In genomic region chr13:99124695-99125334, GRCh38 we compare ENCODE assay signal across 8 cellular contexts.
A peak's percentile ranks its signal among the peaks of the same experiment; 100 is the strongest.
DNase-seq lines count a peak whose midpoint lies in the region; ATAC-seq, FAIRE-seq and TF ChIP-seq lines count a peak whose summit lies in the region.

No MANE protein-coding gene starts in this region.

- no peaks in the 10 kb centered on the region for H3K27me3 Mint-ChIP-seq in activated naive CD4-positive, alpha-beta T cell treated with anti-CD3 and anti-CD28 coated beads, Interleukin-2, amount 50 U/mL, for 24 hours

- 55 to 72% (median 66%) methylated on average over 11 of the region's 11 CpGs for WGBS in stomach, 5 donors

- POLR2A ChIA-PET in endothelial cell of umbilical vein (lab: Charles Lee): interaction anchor here (0.6 to 0.7 kb wide), 2 partner anchors 13 to 20 kb away, joined by 5 to 7 read pairs; no protein-coding TSS in a partner anchor

- H3K36me3 ChIP-seq in endothelial cell of umbilical vein (ENCODE audit: control insufficient read depth in 2 of 2, extremely low read depth in 1 of 2, insufficient read depth in 2 of 2, low read length in 2 of 2) (no peaks in the 10 kb centered on the region), stomach (no peaks in the 10 kb centered on the region), gastrocnemius medialis (no peaks in the 10 kb centered on the region)

- peak; percentile 96 for FAIRE-seq in endothelial cell of umbilical vein (lab: Jason Lieb, UNC)
- no peak for FAIRE-seq in urothelium cell line (lab: Jason Lieb, UNC)

- H3K4me2 ChIP-seq in endothelial cell of umbilical vein (ENCODE audit: insufficient read depth, low read length): peak overlapping the region; percentile 86

- no peaks in the 10 kb centered on the region for H3K9me3 Mint-ChIP-seq in activated naive CD4-positive, alpha-beta T cell treated with anti-CD3 and anti-CD28 coated beads, Interleukin-2, amount 50 U/mL, for 24 hours

- peak overlapping the region; percentile 68 for H3K9ac ChIP-seq in endothelial cell of umbilical vein (replicated peaks; ENCODE audit: extremely low read depth, insufficient read depth, low read length)

- ATAC-seq in HG02870 (IDR thresholded peaks at IDR 0.05; ENCODE audit: unreplicated experiment) (peak; percentile 83), gastrocnemius medialis (no peak)

- H3K4me1 ChIP-seq in endothelial cell of umbilical vein (ENCODE audit: control insufficient read depth, extremely low read depth, insufficient read depth, low read length) (peaks cover 10% of the 10 kb centered on the region), stomach (peaks cover 0 to 4% (median 0%) of the 10 kb centered on the region in 4 donors), gastrocnemius medialis (no peaks in the 10 kb centered on the region)

- no peaks in the 10 kb centered on the region for H3K79me2 ChIP-seq in endothelial cell of umbilical vein (ENCODE audit: control insufficient read depth, insufficient read depth, low read length)

- no peaks in the 10 kb centered on the region for H3K36me3 Mint-ChIP-seq in activated naive CD4-positive, alpha-beta T cell treated with anti-CD3 and anti-CD28 coated beads, Interleukin-2, amount 50 U/mL, for 24 hours

- no peaks in the 10 kb centered on the region for H3K9me3 ChIP-seq in endothelial cell of umbilical vein (replicated peaks; ENCODE audit: control insufficient read depth, insufficient read depth, low read length)
- no peaks in the 10 kb centered on the region for H3K9me3 ChIP-seq in stomach
- H3K9me3 ChIP-seq in gastrocnemius medialis: no peaks in the 10 kb centered on the region

- H3K4me3 Mint-ChIP-seq in activated naive CD4-positive, alpha-beta T cell treated with anti-CD3 and anti-CD28 coated beads, Interleukin-2, amount 50 U/mL, for 24 hours: peak overlapping the region; percentile 26

- TF ChIP-seq CTCF in endothelial cell of umbilical vein (IDR thresholded peaks at IDR 0.05; ENCODE audit: extremely low read depth in 1 of 2, insufficient read depth in 1 of 2, low read depth in 1 of 2, low read length in 2 of 2) (no peak), stomach (IDR thresholded peaks at IDR 0.05) (no peak), gastrocnemius medialis (IDR thresholded peaks at IDR 0.05 in 4 of 5, conservative IDR thresholded peaks at IDR 0.05 in 1 of 5) (no peak)

- peak overlapping the region; percentile 55 for H3K27ac Mint-ChIP-seq in activated naive CD4-positive, alpha-beta T cell treated with anti-CD3 and anti-CD28 coated beads, Interleukin-2, amount 50 U/mL, for 24 hours

- no peaks in the 10 kb centered on the region for H4K20me1 ChIP-seq in endothelial cell of umbilical vein (replicated peaks; ENCODE audit: control insufficient read depth, extremely low read depth, insufficient read depth, low read length)

- TF ChIP-seq POLR2A in endothelial cell of umbilical vein (IDR thresholded peaks at IDR 0.05; ENCODE audit: low read depth, low read length) (no peak), stomach (IDR thresholded peaks at IDR 0.05) (no peak), gastrocnemius medialis (IDR thresholded peaks at IDR 0.05) (no peak)

- in situ Hi-C loops in gastrocnemius medialis (cut with MboI; ENCODE audit: low sequenced_read_pairs in 4 of 4): no loop called here

- H3K4me3 ChIP-seq in endothelial cell of umbilical vein (replicated peaks in 1 of 3; ENCODE audit: insufficient read depth in 1 of 3, low read depth in 1 of 3, low read length in 3 of 3) (peak overlapping the region in 1 of 3 experiments; percentile 14), stomach (no peak overlapping the region), gastrocnemius medialis (no peak overlapping the region)

- H3K4me1 Mint-ChIP-seq in activated naive CD4-positive, alpha-beta T cell treated with anti-CD3 and anti-CD28 coated beads, Interleukin-2, amount 50 U/mL, for 24 hours: peaks cover 31% of the 10 kb centered on the region

- intact Hi-C loops in endothelial cell of umbilical vein (cut with micrococcal nuclease) (loop anchor here (2.0 kb wide), 1 partner anchor 38 kb away; no protein-coding TSS in a partner anchor), stomach (cut with DNase I; ENCODE audit: low total_unique reads) (no loop called here), gastrocnemius medialis (cut with DNase I; ENCODE audit: low total_unique reads) (no loop called here)

- no TSS peak for BruUV-seq in endothelial cell of umbilical vein (replicated peaks; lab: Mats Ljungman, UMichigan)

- CTCF ChIA-PET in endothelial cell of umbilical vein (lab: Charles Lee): interaction anchor here (0.7 to 1.1 kb wide), 3 partner anchors 9 to 75 kb away, joined by 3 to 4 read pairs (median 3); no protein-coding TSS in a partner anchor

- dilution Hi-C loops in endothelial cell of umbilical vein (cut with MboI; ENCODE audit: extremely low pct_ligation_motif_present, low sequenced_read_pairs): no loop called here

- H3K27me3 ChIP-seq in endothelial cell of umbilical vein (ENCODE audit: control insufficient read depth in 2 of 2, insufficient read depth in 2 of 2, low read length in 2 of 2) (peaks cover 2 to 3% of the 10 kb centered on the region in 2 experiments), stomach (peaks cover 0 to 18% (median 8%) of the 10 kb centered on the region in 3 donors), gastrocnemius medialis (no peaks in the 10 kb centered on the region)

- peak overlapping the region; percentile 60 for H2AFZ ChIP-seq in endothelial cell of umbilical vein (ENCODE audit: low read depth, low read length)

- TF ChIP-seq EP300 in stomach (IDR thresholded peaks at IDR 0.05): no peak

- no peak for DNase-seq in activated naive CD4-positive, alpha-beta T cell treated with anti-CD3 and anti-CD28 coated beads, Interleukin-2, amount 50 U/mL, for 16 hours
- DNase-seq in OCI-M1 (lab: John Stamatoyannopoulos, UW) (peak; percentile 46), endothelial cell of umbilical vein (ENCODE audit: low read depth, low spot score) (peak; percentile 86), urothelium cell line (ENCODE audit: low spot score) (peak; percentile 57), stomach (no peak), gastrocnemius medialis (no peak)

- H3K27ac ChIP-seq in endothelial cell of umbilical vein (ENCODE audit: insufficient read depth, low read depth, low read length) (peak overlapping the region; percentile 72), stomach (no peak overlapping the region), gastrocnemius medialis (no peak overlapping the region)

- no peaks in the 10 kb centered on the region for H3K9me1 ChIP-seq in endothelial cell of umbilical vein (replicated peaks; ENCODE audit: control insufficient read depth, extremely low read depth, insufficient read depth, low read length)

TF ChIP-seq in endothelial cell of umbilical vein, 7 proteins besides CTCF, POLR2A, EP300 and RAD21:
- no peak for TF ChIP-seq EZH2 (IDR thresholded peaks at IDR 0.05; ENCODE audit: borderline replicate concordance, low read depth, low read length, severe bottlenecking)
- TF ChIP-seq JUN (IDR thresholded peaks at IDR 0.05; ENCODE audit: borderline replicate concordance, insufficient read depth, insufficient read length, low read depth): peak; percentile 87
- TF ChIP-seq, protein P1, sequence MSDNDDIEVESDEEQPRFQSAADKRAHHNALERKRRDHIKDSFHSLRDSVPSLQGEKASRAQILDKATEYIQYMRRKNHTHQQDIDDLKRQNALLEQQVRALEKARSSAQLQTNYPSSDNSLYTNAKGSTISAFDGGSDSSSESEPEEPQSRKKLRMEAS (IDR thresholded peaks at IDR 0.05; ENCODE audit: insufficient read depth, insufficient read length): no peak
- peak; percentile 84 for TF ChIP-seq FOS (IDR thresholded peaks at IDR 0.05; ENCODE audit: borderline replicate concordance, insufficient read depth, low read length)
- TF ChIP-seq MYC (IDR thresholded peaks at IDR 0.05; ENCODE audit: low read depth, low read length): no peak
- TF ChIP-seq POLR2AphosphoS5 (IDR thresholded peaks at IDR 0.05; ENCODE audit: insufficient read depth, low read depth, low read length): peak; percentile 18
- no peak for TF ChIP-seq GATA2 (IDR thresholded peaks at IDR 0.05; ENCODE audit: insufficient read depth, insufficient read length, low read depth, low read length)
TF ChIP-seq in endothelial cell of umbilical vein: peak in this region for 3.

Comparison
In these comparisons a context has a peak if more than half of its experiments do, and no peak if none do; other contexts are left out.
1. DNase-seq: peak in OCI-M1 (single experiment), endothelial cell of umbilical vein (single experiment) and urothelium cell line (single experiment); none in activated naive CD4-positive, alpha-beta T cell treated with anti-CD3 and anti-CD28 coated beads, Interleukin-2, amount 50 U/mL, for 16 hours (single experiment), stomach (single experiment) and gastrocnemius medialis (0 of 2).